1 cellular context compared by ENCODE assay signal in the genomic region with DNA sequence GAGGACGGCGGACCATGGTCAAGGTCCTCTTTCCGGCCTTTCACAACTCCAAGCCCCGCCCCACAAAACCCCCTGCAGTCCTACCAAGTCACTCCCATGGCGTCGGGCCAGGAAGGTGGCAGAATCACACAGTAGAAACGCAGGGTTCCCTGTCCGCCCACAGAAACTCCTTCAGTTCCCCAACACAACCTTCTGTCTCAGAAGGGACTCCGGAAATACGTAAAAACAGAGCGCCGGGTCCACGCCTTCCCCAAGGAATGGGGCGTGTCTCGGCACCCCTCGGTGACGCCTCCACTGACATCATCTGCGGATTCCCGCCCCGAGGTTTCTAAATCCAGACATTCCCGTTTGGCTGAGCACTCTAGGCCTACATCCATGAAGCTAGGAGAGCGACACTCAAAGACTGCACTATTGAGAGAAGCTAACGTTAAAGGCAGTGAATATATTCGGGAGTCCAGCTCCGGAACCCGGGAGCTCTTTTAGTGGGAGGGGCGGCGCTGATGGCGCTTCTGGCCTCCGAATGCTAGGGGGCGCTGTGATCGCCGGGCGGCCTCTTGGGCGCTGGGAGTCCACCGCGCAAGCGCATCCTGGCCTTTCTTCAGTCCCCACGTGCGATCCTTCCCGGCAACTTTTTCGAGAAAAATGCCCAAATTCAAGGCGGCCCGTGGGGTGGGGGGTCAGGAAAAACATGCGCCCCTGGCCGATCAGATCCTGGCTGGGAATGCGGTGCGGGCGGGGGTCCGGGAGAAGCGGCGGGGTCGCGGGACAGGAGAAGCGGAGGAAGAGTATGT.
TF ChIP-seq lines count a peak whose summit lies in the region.

A gene with protein sequence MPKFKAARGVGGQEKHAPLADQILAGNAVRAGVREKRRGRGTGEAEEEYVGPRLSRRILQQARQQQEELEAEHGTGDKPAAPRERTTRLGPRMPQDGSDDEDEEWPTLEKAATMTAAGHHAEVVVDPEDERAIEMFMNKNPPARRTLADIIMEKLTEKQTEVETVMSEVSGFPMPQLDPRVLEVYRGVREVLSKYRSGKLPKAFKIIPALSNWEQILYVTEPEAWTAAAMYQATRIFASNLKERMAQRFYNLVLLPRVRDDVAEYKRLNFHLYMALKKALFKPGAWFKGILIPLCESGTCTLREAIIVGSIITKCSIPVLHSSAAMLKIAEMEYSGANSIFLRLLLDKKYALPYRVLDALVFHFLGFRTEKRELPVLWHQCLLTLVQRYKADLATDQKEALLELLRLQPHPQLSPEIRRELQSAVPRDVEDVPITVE (plus strand): TSS at position 579 of the 791 bp plus-strand sequence. CDS start 64 bp downstream, at position 643.
A gene with protein sequence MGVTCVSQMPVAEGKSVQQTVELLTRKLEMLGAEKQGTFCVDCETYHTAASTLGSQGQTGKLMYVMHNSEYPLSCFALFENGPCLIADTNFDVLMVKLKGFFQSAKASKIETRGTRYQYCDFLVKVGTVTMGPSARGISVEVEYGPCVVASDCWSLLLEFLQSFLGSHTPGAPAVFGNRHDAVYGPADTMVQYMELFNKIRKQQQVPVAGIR (minus strand): TSS at position 219 of the 791 bp plus-strand sequence. CDS start 121 bp downstream, at position 98.

TF ChIP-seq in K562, 482 proteins besides CTCF, POLR2A, EP300 and RAD21 (continued from another document and continues in another):
- TF ChIP-seq CBFB (CRISPR knock-in tag; IDR thresholded peaks at IDR 0.05) (peak; percentile 87), ADNP (tag; IDR thresholded peaks at IDR 0.05) (no peak), MTA2 (IDR thresholded peaks at IDR 0.05; ENCODE audit: low read depth) (no peak), RFX7 (CRISPR knock-in tag; IDR thresholded peaks at IDR 0.05) (no peak), ZNF121 (CRISPR knock-in tag; conservative IDR thresholded peaks at IDR 0.05) (no peak), FOXM1 (IDR thresholded peaks at IDR 0.05; ENCODE audit: low read depth) (no peak), FOXM1 (CRISPR knock-in tag; IDR thresholded peaks at IDR 0.05; ENCODE audit: low read depth) (no peak), ETV6 (IDR thresholded peaks at IDR 0.05; ENCODE audit: borderline replicate concordance in 1 of 2, low read depth in 2 of 2, low read length in 1 of 2) (no peak), ETV6 (CRISPR knock-in tag; IDR thresholded peaks at IDR 0.05; ENCODE audit: borderline replicate concordance) (no peak), ZC3H8 (IDR thresholded peaks at IDR 0.05) (no peak), ZNF707 (CRISPR knock-in tag; conservative IDR thresholded peaks at IDR 0.05) (no peak), SMAD3 (CRISPR knock-in tag; conservative IDR thresholded peaks at IDR 0.05) (no peak), HMG20B (CRISPR knock-in tag; IDR thresholded peaks at IDR 0.05) (no peak), BRD4 (IDR thresholded peaks at IDR 0.05) (peak; percentile 77; the same call in 1 of the 2 replicates), HIVEP1 (CRISPR knock-in tag; IDR thresholded peaks at IDR 0.05) (peak; percentile 91), RBM17 (IDR thresholded peaks at IDR 0.05; ENCODE audit: borderline replicate concordance, low read depth, low read length) (no peak), SIN3B (IDR thresholded peaks at IDR 0.05; ENCODE audit: low read depth) (peak; percentile 86), TAL1 (IDR thresholded peaks at IDR 0.05) (no peak), KLF16 (IDR thresholded peaks at IDR 0.05) (peak; percentile 60), PPARD (CRISPR knock-in tag; IDR thresholded peaks at IDR 0.05) (no peak), SMARCC2 (IDR thresholded peaks at IDR 0.05; ENCODE audit: low read depth) (no peak), U2AF1 (optimal IDR thresholded peaks at IDR 0.05; ENCODE audit: low read depth, low read length) (no peak), MXI1 (IDR thresholded peaks at IDR 0.05; ENCODE audit: low read depth, low read length) (peak; percentile 83), SMARCA5 (IDR thresholded peaks at IDR 0.05) (no peak), ATF7 (IDR thresholded peaks at IDR 0.05) (peak; percentile 98), ZKSCAN1 (IDR thresholded peaks at IDR 0.05; ENCODE audit: low read depth, low read length) (peak; percentile 55; the same call in 1 of the 2 replicates), MBD2 (IDR thresholded peaks at IDR 0.05; ENCODE audit: borderline replicate concordance, low read depth) (peak; percentile 88), CBX8 (IDR thresholded peaks at IDR 0.05; ENCODE audit: borderline replicate concordance, extremely low read depth, low read depth, low read length, poor library complexity, severe bottlenecking) (no peak), TRIM28 (IDR thresholded peaks at IDR 0.05) (no peak), NR2F6 (CRISPR knock-in tag; IDR thresholded peaks at IDR 0.05) (no peak; the same call in 1 of the 2 replicates), POLR2AphosphoS2 (IDR thresholded peaks at IDR 0.05; ENCODE audit: low read length) (no peak), RNF2 (IDR thresholded peaks at IDR 0.05) (peak; percentile 56; the same call in 1 of the 2 replicates), HMGN3 (IDR thresholded peaks at IDR 0.05; ENCODE audit: borderline replicate concordance, extremely low read depth, insufficient read length, low read depth, low read length) (peak; percentile 35), ZNF764 (CRISPR knock-in tag; IDR thresholded peaks at IDR 0.05; ENCODE audit: low read depth) (0 out of 2 replicates have a peak, but pooled peaks have one; percentile 7), PCBP1 (IDR thresholded peaks at IDR 0.05; ENCODE audit: low read depth, low read length, poor library complexity, severe bottlenecking) (no peak), ZNF384 (IDR thresholded peaks at IDR 0.05; ENCODE audit: low read depth, low read length) (no peak), STAG1 (CRISPR knock-in tag; IDR thresholded peaks at IDR 0.05; ENCODE audit: borderline replicate concordance) (no peak), MEIS2 (IDR thresholded peaks at IDR 0.05; ENCODE audit: partially characterized antibody) (peak; percentile 72), CCNT2 (IDR thresholded peaks at IDR 0.05; ENCODE audit: borderline replicate concordance, extremely low read depth, insufficient read length, low read depth, low read length) (peak; percentile 25), NR2C1 (IDR thresholded peaks at IDR 0.05) (peak; percentile 60), NR2C1 (tag; IDR thresholded peaks at IDR 0.05) (no peak), HDAC1 (IDR thresholded peaks at IDR 0.05) (peak; percentile 92 to 99; a peak in 3 of 4 replicates), SAFB2 (IDR thresholded peaks at IDR 0.05; ENCODE audit: borderline replicate concordance, low read depth, low read length, severe bottlenecking) (no peak), DACH1 (IDR thresholded peaks at IDR 0.05; ENCODE audit: partially characterized antibody) (no peak)
- TF ChIP-seq, protein P1, sequence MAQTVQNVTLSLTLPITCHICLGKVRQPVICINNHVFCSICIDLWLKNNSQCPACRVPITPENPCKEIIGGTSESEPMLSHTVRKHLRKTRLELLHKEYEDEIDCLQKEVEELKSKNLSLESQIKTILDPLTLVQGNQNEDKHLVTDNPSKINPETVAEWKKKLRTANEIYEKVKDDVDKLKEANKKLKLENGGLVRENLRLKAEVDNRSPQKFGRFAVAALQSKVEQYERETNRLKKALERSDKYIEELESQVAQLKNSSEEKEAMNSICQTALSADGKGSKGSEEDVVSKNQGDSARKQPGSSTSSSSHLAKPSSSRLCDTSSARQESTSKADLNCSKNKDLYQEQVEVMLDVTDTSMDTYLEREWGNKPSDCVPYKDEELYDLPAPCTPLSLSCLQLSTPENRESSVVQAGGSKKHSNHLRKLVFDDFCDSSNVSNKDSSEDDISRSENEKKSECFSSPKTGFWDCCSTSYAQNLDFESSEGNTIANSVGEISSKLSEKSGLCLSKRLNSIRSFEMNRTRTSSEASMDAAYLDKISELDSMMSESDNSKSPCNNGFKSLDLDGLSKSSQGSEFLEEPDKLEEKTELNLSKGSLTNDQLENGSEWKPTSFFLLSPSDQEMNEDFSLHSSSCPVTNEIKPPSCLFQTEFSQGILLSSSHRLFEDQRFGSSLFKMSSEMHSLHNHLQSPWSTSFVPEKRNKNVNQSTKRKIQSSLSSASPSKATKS (CRISPR knock-in tag; IDR thresholded peaks at IDR 0.05): no peak
- TF ChIP-seq, protein P2, sequence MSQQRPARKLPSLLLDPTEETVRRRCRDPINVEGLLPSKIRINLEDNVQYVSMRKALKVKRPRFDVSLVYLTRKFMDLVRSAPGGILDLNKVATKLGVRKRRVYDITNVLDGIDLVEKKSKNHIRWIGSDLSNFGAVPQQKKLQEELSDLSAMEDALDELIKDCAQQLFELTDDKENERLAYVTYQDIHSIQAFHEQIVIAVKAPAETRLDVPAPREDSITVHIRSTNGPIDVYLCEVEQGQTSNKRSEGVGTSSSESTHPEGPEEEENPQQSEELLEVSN (IDR thresholded peaks at IDR 0.05; ENCODE audit: borderline replicate concordance in 1 of 2, extremely low read depth in 1 of 2, insufficient read depth in 1 of 2, insufficient read length in 1 of 2, low read depth in 1 of 2, low read length in 1 of 2, poor library complexity in 1 of 2, severe bottlenecking in 1 of 2): peak; percentile 49 to 54
- TF ChIP-seq, protein P3, sequence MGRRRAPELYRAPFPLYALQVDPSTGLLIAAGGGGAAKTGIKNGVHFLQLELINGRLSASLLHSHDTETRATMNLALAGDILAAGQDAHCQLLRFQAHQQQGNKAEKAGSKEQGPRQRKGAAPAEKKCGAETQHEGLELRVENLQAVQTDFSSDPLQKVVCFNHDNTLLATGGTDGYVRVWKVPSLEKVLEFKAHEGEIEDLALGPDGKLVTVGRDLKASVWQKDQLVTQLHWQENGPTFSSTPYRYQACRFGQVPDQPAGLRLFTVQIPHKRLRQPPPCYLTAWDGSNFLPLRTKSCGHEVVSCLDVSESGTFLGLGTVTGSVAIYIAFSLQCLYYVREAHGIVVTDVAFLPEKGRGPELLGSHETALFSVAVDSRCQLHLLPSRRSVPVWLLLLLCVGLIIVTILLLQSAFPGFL (CRISPR knock-in tag; IDR thresholded peaks at IDR 0.05): 0 out of 2 replicates have a peak, but pooled peaks have one; percentile 68
- TF ChIP-seq, protein P4, sequence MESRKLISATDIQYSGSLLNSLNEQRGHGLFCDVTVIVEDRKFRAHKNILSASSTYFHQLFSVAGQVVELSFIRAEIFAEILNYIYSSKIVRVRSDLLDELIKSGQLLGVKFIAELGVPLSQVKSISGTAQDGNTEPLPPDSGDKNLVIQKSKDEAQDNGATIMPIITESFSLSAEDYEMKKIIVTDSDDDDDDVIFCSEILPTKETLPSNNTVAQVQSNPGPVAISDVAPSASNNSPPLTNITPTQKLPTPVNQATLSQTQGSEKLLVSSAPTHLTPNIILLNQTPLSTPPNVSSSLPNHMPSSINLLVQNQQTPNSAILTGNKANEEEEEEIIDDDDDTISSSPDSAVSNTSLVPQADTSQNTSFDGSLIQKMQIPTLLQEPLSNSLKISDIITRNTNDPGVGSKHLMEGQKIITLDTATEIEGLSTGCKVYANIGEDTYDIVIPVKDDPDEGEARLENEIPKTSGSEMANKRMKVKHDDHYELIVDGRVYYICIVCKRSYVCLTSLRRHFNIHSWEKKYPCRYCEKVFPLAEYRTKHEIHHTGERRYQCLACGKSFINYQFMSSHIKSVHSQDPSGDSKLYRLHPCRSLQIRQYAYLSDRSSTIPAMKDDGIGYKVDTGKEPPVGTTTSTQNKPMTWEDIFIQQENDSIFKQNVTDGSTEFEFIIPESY (CRISPR knock-in tag; IDR thresholded peaks at IDR 0.05): 0 out of 2 replicates have a peak, but pooled peaks have one; percentile 39
- TF ChIP-seq, protein P5, sequence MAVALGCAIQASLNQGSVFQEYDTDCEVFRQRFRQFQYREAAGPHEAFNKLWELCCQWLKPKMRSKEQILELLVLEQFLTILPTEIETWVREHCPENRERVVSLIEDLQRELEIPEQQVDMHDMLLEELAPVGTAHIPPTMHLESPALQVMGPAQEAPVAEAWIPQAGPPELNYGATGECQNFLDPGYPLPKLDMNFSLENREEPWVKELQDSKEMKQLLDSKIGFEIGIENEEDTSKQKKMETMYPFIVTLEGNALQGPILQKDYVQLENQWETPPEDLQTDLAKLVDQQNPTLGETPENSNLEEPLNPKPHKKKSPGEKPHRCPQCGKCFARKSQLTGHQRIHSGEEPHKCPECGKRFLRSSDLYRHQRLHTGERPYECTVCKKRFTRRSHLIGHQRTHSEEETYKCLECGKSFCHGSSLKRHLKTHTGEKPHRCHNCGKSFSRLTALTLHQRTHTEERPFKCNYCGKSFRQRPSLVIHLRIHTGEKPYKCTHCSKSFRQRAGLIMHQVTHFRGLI (CRISPR knock-in tag; IDR thresholded peaks at IDR 0.05): no peak; the same call in 1 of the 2 replicates
- TF ChIP-seq, protein P6, sequence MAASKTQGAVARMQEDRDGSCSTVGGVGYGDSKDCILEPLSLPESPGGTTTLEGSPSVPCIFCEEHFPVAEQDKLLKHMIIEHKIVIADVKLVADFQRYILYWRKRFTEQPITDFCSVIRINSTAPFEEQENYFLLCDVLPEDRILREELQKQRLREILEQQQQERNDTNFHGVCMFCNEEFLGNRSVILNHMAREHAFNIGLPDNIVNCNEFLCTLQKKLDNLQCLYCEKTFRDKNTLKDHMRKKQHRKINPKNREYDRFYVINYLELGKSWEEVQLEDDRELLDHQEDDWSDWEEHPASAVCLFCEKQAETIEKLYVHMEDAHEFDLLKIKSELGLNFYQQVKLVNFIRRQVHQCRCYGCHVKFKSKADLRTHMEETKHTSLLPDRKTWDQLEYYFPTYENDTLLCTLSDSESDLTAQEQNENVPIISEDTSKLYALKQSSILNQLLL (CRISPR knock-in tag; IDR thresholded peaks at IDR 0.05; ENCODE audit: borderline replicate concordance): no peak
- TF ChIP-seq, protein P7, sequence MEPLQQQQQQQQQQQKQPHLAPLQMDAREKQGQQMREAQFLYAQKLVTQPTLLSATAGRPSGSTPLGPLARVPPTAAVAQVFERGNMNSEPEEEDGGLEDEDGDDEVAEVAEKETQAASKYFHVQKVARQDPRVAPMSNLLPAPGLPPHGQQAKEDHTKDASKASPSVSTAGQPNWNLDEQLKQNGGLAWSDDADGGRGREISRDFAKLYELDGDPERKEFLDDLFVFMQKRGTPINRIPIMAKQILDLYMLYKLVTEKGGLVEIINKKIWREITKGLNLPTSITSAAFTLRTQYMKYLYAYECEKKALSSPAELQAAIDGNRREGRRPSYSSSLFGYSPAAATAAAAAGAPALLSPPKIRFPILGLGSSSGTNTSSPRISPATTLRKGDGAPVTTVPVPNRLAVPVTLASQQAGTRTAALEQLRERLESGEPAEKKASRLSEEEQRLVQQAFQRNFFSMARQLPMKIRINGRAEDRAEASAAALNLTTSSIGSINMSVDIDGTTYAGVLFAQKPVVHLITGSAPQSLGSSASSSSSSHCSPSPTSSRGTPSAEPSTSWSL (CRISPR knock-in tag; IDR thresholded peaks at IDR 0.05; ENCODE audit: borderline replicate concordance): no peak
